ENCODE assay signal across 13 cellular contexts in genomic region chr1:157404063-157404501, GRCh38.
DNase-seq lines count a peak whose midpoint lies in the region; ATAC-seq and FAIRE-seq lines count a peak whose summit lies in the region.
"Had no signal": no experiment of that assay in that cellular context is flagged by ENCODE, and none has a peak within 500 bp of the region (broad histone marks: within the 10 kb centered on the region; RNA-seq: fewer than 3 reads in every experiment).

No MANE protein-coding gene starts in this region.

- peak overlapping the region; percentile 39 for H3K27ac Mint-ChIP-seq in stimulated activated effector memory CD8-positive, alpha-beta T cell treated with anti-CD3 and anti-CD28 coated beads, Interleukin-12 subunit alpha, Interleukin-12 subunit beta, amount 100 ng/mL, for 72 hours
- H3K27ac Mint-ChIP-seq: WTC11 had no signal

- H3K36me3 Mint-ChIP-seq in stimulated activated effector memory CD8-positive, alpha-beta T cell treated with anti-CD3 and anti-CD28 coated beads, Interleukin-12 subunit alpha, Interleukin-12 subunit beta, amount 100 ng/mL, for 72 hours = no peaks in the 10 kb centered on the region
- H3K36me3 Mint-ChIP-seq: WTC11 had no signal

- peak; percentile 33 for ATAC-seq in HG03095 (IDR thresholded peaks at IDR 0.05; ENCODE audit: unreplicated experiment)
- no peak for ATAC-seq in stimulated activated effector memory CD8-positive, alpha-beta T cell treated with anti-CD3 and anti-CD28 coated beads, Interleukin-12 subunit alpha, Interleukin-12 subunit beta, amount 100 ng/mL, for 72 hours
- ATAC-seq in HG02571 (IDR thresholded peaks at IDR 0.05; ENCODE audit: unreplicated experiment) = no peak
- ATAC-seq: PC-3 had no signal

- no peak overlapping the region for H3K4me3 Mint-ChIP-seq in stimulated activated effector memory CD8-positive, alpha-beta T cell treated with anti-CD3 and anti-CD28 coated beads, Interleukin-12 subunit alpha, Interleukin-12 subunit beta, amount 100 ng/mL, for 72 hours
- H3K4me3 Mint-ChIP-seq: WTC11 had no signal

- DNase-seq in GM19239 (ENCODE audit: insufficient read length, low spot score) = no peak
- DNase-seq in SKM-1 treated with dmso at 0.1 percent for 144 hours (lab: John Stamatoyannopoulos, UW; ENCODE audit: unreplicated experiment) = peak; percentile 95
- DNase-seq in stimulated activated effector memory CD8-positive, alpha-beta T cell treated with anti-CD3 and anti-CD28 coated beads, Interleukin-12 subunit alpha, Interleukin-12 subunit beta, amount 100 ng/mL, for 72 hours (ENCODE audit: low spot score in 2 of 2) = peak in 1 of 2 donors; percentile 20
- no peak for DNase-seq in inferior parietal cortex (ENCODE audit: extremely low spot score)
- DNase-seq in activated CD4-positive, alpha-beta T cell treated with anti-CD3 and anti-CD28 coated beads for 4 hours = no peak
- DNase-seq: dermis blood vessel endothelial cell, DND-41, NCI-H1417, PC-3, right cardiac atrium had no signal

- H3K9me3 Mint-ChIP-seq in stimulated activated effector memory CD8-positive, alpha-beta T cell treated with anti-CD3 and anti-CD28 coated beads, Interleukin-12 subunit alpha, Interleukin-12 subunit beta, amount 100 ng/mL, for 72 hours = no peaks in the 10 kb centered on the region
- H3K9me3 Mint-ChIP-seq: WTC11 had no signal

- peak; percentile 66 for FAIRE-seq in GM19239 (lab: Jason Lieb, UNC)

- no peaks in the 10 kb centered on the region for H3K4me1 Mint-ChIP-seq in stimulated activated effector memory CD8-positive, alpha-beta T cell treated with anti-CD3 and anti-CD28 coated beads, Interleukin-12 subunit alpha, Interleukin-12 subunit beta, amount 100 ng/mL, for 72 hours
